8 cellular contexts compared by ENCODE assay signal in genomic region chr3:146187334-146187950, GRCh38. TPM values are rescaled to one million over a fixed set of nuclear protein-coding genes. Genes with fewer than 3 reads are reported as not detected.
DNase-seq lines count a peak whose midpoint lies in the region; ATAC-seq and TF ChIP-seq lines count a peak whose summit lies in the region.

No MANE protein-coding gene starts in this region.

- H3K4me3 ChIP-seq in LNCaP clone FGC (ENCODE audit: low read depth, low read length), result no peak overlapping the region
- no peak overlapping the region for H3K4me3 ChIP-seq in astrocyte of the cerebellum (ENCODE audit: low read depth, low read length)

- DNase-seq in Caki2 (ENCODE audit: low read depth), result peak; percentile 52
- no peak for DNase-seq in LNCaP clone FGC (ENCODE audit: low read depth)
- no peak for DNase-seq in astrocyte of the cerebellum (ENCODE audit: low read depth)
- no peak for DNase-seq in left lobe of liver (ENCODE audit: low spot score)
- DNase-seq in mesenteric fat pad (ENCODE audit: low spot score), result no peak
- DNase-seq in NCI-H187 treated with DMSO at 0.1 percent for 48 hours (lab: John Stamatoyannopoulos, UW), result no peak
- no peak for DNase-seq in activated T-cell treated with anti-CD3 and anti-CD28 coated beads, Interleukin-2, amount 50 U/mL, for 48 hours

- ATAC-seq in left lobe of liver, result peak; percentile 74
- no peak for ATAC-seq in GM21717 (IDR thresholded peaks at IDR 0.05; ENCODE audit: unreplicated experiment)

- TF ChIP-seq CTCF in LNCaP clone FGC (IDR thresholded peaks at IDR 0.05; ENCODE audit: control insufficient read depth, extremely low read depth, insufficient read depth) (peak; percentile 71), astrocyte of the cerebellum (IDR thresholded peaks at IDR 0.05; ENCODE audit: low read depth, low read length, missing control alignments) (peak; percentile 59)

- in situ Hi-C loops in Caki2 (cut with HindIII; ENCODE audit: low pct_unique_long_range_greater_than_20kb, low sequenced_read_pairs) (no loop called here), astrocyte of the cerebellum (cut with HindIII; ENCODE audit: low sequenced_read_pairs) (loop anchor here (10.0 kb wide), 1 partner anchor 413 kb away; no protein-coding TSS in a partner anchor)

RNA-seq across cellular contexts. Expression of gene PLOD2, which starts 26.5 kb away (rescaled TPM):
- total RNA-seq in Caki2 (2014; rRNA removed; shearing (Covaris generic); ENCODE audit: low replicate concordance), result 119 and 120 TPM in 2 replicates
- total RNA-seq in left lobe of liver (25.7 TPM), mesenteric fat pad (219 TPM)
